Comparison of ENCODE assay signal across 1 cellular context in the genomic region with DNA sequence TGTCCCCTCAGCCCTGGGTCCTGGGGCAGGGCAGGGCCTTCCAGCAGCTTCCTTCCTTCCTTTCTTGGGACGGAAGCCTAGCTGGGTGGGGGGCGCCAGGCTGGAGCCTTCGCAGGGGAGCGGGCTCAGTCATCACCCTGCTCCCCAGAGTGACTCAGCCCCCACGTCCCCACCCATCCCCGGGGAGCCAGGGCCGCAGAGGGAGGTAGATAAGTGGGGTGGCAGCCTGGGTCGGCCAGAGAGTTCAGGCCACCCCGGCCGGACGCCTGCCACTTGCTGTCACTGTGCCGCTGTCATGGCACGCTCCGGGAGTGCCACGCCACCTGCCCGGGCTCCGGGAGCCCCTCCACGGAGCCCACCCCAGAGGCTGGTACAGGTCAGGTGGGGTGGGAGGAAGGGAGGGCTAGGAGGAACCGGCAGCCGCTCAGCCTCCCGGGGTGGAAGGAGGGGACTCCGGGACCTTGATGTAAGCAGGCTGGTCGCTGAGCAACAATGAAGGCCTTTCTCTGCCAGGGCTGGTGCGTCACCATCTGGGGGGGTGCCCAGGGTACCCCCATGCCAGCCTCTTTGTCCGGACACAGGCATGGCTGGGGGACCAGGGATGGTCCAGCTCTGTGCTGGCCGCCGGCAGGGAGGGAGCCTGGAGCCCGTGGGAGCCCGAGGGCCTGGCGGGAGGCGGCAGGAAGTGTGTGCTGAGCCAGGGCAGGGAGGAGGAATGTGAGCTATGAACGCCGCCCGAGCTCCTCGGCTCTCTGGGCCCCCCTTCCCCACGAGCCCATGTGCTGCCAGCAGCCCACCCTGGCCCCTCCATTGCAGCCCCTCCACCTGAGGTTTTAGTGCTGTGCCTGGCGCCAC.
A peak's percentile ranks its signal among the peaks of the same experiment; 100 is the strongest.
TF ChIP-seq lines count a peak whose summit lies in the region.

No MANE protein-coding gene starts in this region.

TF ChIP-seq in SK-N-SH, 30 proteins besides CTCF, POLR2A, EP300 and RAD21:
- no peak for TF ChIP-seq SIN3A (IDR thresholded peaks at IDR 0.05; ENCODE audit: borderline replicate concordance, low read depth, low read length)
- peak; percentile 31; the same call in 1 of the 2 replicates for TF ChIP-seq TCF12 (IDR thresholded peaks at IDR 0.05)
- TF ChIP-seq GABPA (IDR thresholded peaks at IDR 0.05; ENCODE audit: low read depth): peak; percentile 18; the same call in 1 of the 2 replicates
- peak; percentile 22; the same call in 1 of the 2 replicates for TF ChIP-seq POLR2AphosphoS5 (IDR thresholded peaks at IDR 0.05; ENCODE audit: low read depth, low read length)
- peak; percentile 30; the same call in 1 of the 2 replicates for TF ChIP-seq FOSL2 (IDR thresholded peaks at IDR 0.05; ENCODE audit: borderline replicate concordance, low read depth)
- no peak for TF ChIP-seq YY1 (IDR thresholded peaks at IDR 0.05; ENCODE audit: low read depth)
- TF ChIP-seq TEAD4 (IDR thresholded peaks at IDR 0.05; ENCODE audit: borderline replicate concordance, insufficient read depth): 0 out of 2 replicates have a peak, but pooled peaks have one; percentile 24
- TF ChIP-seq, protein P1, sequence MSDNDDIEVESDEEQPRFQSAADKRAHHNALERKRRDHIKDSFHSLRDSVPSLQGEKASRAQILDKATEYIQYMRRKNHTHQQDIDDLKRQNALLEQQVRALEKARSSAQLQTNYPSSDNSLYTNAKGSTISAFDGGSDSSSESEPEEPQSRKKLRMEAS (IDR thresholded peaks at IDR 0.05; ENCODE audit: low read depth): 0 out of 2 replicates have a peak, but pooled peaks have one; percentile 43
- TF ChIP-seq PBX3 (IDR thresholded peaks at IDR 0.05): no peak
- 0 out of 2 replicates have a peak, but pooled peaks have one; percentile 5 for TF ChIP-seq USF1 (IDR thresholded peaks at IDR 0.05; ENCODE audit: borderline replicate concordance, low read depth)
- TF ChIP-seq ZBTB33 (IDR thresholded peaks at IDR 0.05; ENCODE audit: borderline replicate concordance, low read depth): no peak
- TF ChIP-seq ELF1 (IDR thresholded peaks at IDR 0.05): no peak; the same call in 1 of the 2 replicates
